1 cellular context compared by ENCODE assay signal in the genomic region with DNA sequence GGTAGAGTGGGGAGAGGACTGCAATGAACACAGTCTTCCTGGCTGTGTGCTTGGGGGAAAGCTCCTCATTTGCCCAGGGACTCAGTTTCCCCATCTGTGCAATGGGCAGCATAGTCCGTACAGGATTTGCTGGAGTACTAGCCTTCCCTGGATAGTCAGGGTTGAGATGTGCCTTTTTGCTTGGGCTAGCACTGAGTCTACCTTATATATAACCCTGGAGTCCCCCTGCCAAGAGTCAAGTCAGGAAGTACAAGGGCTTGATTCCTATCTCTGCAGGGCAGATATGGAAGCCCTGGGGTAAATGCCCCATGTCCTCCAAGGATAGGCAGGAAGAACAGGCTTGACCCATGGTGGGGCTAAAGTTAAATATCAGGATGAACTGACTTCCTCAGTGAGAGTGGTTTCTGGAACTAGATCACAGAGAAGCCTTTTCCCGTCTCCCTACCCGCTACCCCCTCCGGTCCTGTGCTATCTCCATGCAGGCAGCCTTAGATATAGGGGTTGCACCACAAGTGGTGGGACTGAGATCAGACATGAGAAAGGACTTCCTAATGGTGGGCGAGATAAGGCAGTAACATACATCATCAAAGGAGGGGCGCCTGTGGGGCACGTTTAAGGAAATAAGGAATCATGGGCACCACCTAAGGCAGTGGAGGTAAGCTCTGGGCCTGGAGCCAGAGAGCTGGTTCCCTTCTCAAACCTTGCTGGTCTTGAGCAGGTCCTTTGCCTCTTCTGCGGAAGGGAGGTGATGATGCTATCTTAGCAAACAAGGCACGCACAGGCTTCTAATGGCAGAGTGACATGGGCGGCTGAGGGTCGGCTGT.
TF ChIP-seq lines count a peak whose summit lies in the region.

No MANE protein-coding gene starts in this region.

TF ChIP-seq in K562, 482 proteins besides CTCF, POLR2A, EP300 and RAD21 (continued from another document and continues in another):
- TF ChIP-seq, protein P1, sequence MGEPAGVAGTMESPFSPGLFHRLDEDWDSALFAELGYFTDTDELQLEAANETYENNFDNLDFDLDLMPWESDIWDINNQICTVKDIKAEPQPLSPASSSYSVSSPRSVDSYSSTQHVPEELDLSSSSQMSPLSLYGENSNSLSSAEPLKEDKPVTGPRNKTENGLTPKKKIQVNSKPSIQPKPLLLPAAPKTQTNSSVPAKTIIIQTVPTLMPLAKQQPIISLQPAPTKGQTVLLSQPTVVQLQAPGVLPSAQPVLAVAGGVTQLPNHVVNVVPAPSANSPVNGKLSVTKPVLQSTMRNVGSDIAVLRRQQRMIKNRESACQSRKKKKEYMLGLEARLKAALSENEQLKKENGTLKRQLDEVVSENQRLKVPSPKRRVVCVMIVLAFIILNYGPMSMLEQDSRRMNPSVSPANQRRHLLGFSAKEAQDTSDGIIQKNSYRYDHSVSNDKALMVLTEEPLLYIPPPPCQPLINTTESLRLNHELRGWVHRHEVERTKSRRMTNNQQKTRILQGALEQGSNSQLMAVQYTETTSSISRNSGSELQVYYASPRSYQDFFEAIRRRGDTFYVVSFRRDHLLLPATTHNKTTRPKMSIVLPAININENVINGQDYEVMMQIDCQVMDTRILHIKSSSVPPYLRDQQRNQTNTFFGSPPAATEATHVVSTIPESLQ (CRISPR knock-in tag; IDR thresholded peaks at IDR 0.05), result 0 out of 2 replicates have a peak, but pooled peaks have one; percentile 53
- TF ChIP-seq LARP7 (IDR thresholded peaks at IDR 0.05) (no peak), TRIM24 (IDR thresholded peaks at IDR 0.05) (peak; percentile 82 to 91; a peak in 3 of 4 replicates), SMAD4 (CRISPR knock-in tag; conservative IDR thresholded peaks at IDR 0.05) (peak; percentile 78), ELF4 (CRISPR knock-in tag; IDR thresholded peaks at IDR 0.05) (peak; percentile 43; the same call in 1 of the 2 replicates), ZNF146 (CRISPR knock-in tag; IDR thresholded peaks at IDR 0.05; ENCODE audit: unreplicated experiment) (no peak), ZNF589 (CRISPR knock-in tag; IDR thresholded peaks at IDR 0.05; ENCODE audit: low read depth) (peak; percentile 72; the same call in 1 of the 2 replicates), CEBPB (tag; IDR thresholded peaks at IDR 0.05) (peak; percentile 88), KLF16 (IDR thresholded peaks at IDR 0.05) (peak; percentile 92), ZNF217 (CRISPR knock-in tag; IDR thresholded peaks at IDR 0.05) (no peak), MYNN (IDR thresholded peaks at IDR 0.05) (peak; percentile 88), MYNN (CRISPR knock-in tag; IDR thresholded peaks at IDR 0.05) (no peak), BHLHE40 (IDR thresholded peaks at IDR 0.05; ENCODE audit: low read length) (peak; percentile 89), ATF7 (IDR thresholded peaks at IDR 0.05) (peak; percentile 69), PHF8 (IDR thresholded peaks at IDR 0.05; ENCODE audit: borderline replicate concordance, low read length) (0 out of 2 replicates have a peak, but pooled peaks have one; percentile 7), CC2D1A (IDR thresholded peaks at IDR 0.05) (peak; percentile 84; the same call in 1 of the 2 replicates), ATF1 (CRISPR knock-in tag; IDR thresholded peaks at IDR 0.05) (no peak), ATF1 (tag; IDR thresholded peaks at IDR 0.05) (peak; percentile 74), BRD9 (IDR thresholded peaks at IDR 0.05; ENCODE audit: low read depth, partially characterized antibody) (peak; percentile 60), ZNF133 (CRISPR knock-in tag; IDR thresholded peaks at IDR 0.05) (peak; percentile 65; the same call in 1 of the 2 replicates), ZNF121 (CRISPR knock-in tag; conservative IDR thresholded peaks at IDR 0.05) (no peak), THRAP3 (IDR thresholded peaks at IDR 0.05; ENCODE audit: borderline replicate concordance) (no peak), CHD1 (IDR thresholded peaks at IDR 0.05; ENCODE audit: low read length) (no peak), ZC3H4 (CRISPR knock-in tag; IDR thresholded peaks at IDR 0.05; ENCODE audit: borderline replicate concordance) (no peak), ZNF696 (CRISPR knock-in tag; conservative IDR thresholded peaks at IDR 0.05) (0 out of 2 replicates have a peak, but pooled peaks have one; percentile 16), SMARCE1 (IDR thresholded peaks at IDR 0.05) (peak; percentile 90), SMAD1 (IDR thresholded peaks at IDR 0.05; ENCODE audit: low read depth, low read length, partially characterized antibody) (peak; percentile 36), PTBP1 (IDR thresholded peaks at IDR 0.05; ENCODE audit: low read depth, low read length) (peak; percentile 77; the same call in 1 of the 2 replicates), ETV6 (IDR thresholded peaks at IDR 0.05; ENCODE audit: borderline replicate concordance in 1 of 2, low read depth in 2 of 2, low read length in 1 of 2) (peak in 1 of 2 experiments; percentile 60; a peak in 2 of 4 replicates), ETV6 (CRISPR knock-in tag; IDR thresholded peaks at IDR 0.05; ENCODE audit: borderline replicate concordance) (no peak), RB1 (IDR thresholded peaks at IDR 0.05; ENCODE audit: low read depth) (no peak), ZNF77 (CRISPR knock-in tag; IDR thresholded peaks at IDR 0.05) (no peak), ERF (CRISPR knock-in tag; IDR thresholded peaks at IDR 0.05) (no peak), FOXA3 (CRISPR knock-in tag; conservative IDR thresholded peaks at IDR 0.05 in 1 of 2, IDR thresholded peaks at IDR 0.05 in 1 of 2) (no peak), ETV5 (CRISPR knock-in tag; IDR thresholded peaks at IDR 0.05; ENCODE audit: low read depth) (peak; percentile 89)
- TF ChIP-seq, protein P2, sequence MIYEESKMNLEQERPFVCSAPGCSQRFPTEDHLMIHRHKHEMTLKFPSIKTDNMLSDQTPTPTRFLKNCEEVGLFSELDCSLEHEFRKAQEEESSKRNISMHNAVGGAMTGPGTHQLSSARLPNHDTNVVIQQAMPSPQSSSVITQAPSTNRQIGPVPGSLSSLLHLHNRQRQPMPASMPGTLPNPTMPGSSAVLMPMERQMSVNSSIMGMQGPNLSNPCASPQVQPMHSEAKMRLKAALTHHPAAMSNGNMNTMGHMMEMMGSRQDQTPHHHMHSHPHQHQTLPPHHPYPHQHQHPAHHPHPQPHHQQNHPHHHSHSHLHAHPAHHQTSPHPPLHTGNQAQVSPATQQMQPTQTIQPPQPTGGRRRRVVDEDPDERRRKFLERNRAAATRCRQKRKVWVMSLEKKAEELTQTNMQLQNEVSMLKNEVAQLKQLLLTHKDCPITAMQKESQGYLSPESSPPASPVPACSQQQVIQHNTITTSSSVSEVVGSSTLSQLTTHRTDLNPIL (CRISPR knock-in tag; IDR thresholded peaks at IDR 0.05), result no peak
- TF ChIP-seq, protein P3, sequence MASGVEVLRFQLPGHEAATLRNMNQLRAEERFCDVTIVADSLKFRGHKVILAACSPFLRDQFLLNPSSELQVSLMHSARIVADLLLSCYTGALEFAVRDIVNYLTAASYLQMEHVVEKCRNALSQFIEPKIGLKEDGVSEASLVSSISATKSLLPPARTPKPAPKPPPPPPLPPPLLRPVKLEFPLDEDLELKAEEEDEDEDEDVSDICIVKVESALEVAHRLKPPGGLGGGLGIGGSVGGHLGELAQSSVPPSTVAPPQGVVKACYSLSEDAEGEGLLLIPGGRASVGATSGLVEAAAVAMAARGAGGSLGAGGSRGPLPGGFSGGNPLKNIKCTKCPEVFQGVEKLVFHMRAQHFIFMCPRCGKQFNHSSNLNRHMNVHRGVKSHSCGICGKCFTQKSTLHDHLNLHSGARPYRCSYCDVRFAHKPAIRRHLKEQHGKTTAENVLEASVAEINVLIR (CRISPR knock-in tag; IDR thresholded peaks at IDR 0.05), result no peak
- TF ChIP-seq, protein P4, sequence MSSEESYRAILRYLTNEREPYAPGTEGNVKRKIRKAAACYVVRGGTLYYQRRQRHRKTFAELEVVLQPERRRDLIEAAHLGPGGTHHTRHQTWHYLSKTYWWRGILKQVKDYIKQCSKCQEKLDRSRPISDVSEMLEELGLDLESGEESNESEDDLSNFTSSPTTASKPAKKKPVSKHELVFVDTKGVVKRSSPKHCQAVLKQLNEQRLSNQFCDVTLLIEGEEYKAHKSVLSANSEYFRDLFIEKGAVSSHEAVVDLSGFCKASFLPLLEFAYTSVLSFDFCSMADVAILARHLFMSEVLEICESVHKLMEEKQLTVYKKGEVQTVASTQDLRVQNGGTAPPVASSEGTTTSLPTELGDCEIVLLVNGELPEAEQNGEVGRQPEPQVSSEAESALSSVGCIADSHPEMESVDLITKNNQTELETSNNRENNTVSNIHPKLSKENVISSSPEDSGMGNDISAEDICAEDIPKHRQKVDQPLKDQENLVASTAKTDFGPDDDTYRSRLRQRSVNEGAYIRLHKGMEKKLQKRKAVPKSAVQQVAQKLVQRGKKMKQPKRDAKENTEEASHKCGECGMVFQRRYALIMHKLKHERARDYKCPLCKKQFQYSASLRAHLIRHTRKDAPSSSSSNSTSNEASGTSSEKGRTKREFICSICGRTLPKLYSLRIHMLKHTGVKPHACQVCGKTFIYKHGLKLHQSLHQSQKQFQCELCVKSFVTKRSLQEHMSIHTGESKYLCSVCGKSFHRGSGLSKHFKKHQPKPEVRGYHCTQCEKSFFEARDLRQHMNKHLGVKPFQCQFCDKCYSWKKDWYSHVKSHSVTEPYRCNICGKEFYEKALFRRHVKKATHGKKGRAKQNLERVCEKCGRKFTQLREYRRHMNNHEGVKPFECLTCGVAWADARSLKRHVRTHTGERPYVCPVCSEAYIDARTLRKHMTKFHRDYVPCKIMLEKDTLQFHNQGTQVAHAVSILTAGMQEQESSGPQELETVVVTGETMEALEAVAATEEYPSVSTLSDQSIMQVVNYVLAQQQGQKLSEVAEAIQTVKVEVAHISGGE (CRISPR knock-in tag; IDR thresholded peaks at IDR 0.05), result peak in 1 of 3 experiments; percentile 76; a peak in 2 of 6 replicates
- TF ChIP-seq, protein P5, sequence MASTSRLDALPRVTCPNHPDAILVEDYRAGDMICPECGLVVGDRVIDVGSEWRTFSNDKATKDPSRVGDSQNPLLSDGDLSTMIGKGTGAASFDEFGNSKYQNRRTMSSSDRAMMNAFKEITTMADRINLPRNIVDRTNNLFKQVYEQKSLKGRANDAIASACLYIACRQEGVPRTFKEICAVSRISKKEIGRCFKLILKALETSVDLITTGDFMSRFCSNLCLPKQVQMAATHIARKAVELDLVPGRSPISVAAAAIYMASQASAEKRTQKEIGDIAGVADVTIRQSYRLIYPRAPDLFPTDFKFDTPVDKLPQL (IDR thresholded peaks at IDR 0.05; ENCODE audit: extremely low read depth, insufficient read length), result no peak
- TF ChIP-seq, protein P6, sequence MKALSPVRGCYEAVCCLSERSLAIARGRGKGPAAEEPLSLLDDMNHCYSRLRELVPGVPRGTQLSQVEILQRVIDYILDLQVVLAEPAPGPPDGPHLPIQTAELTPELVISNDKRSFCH (CRISPR knock-in tag; IDR thresholded peaks at IDR 0.05), result no peak
- TF ChIP-seq, protein P6 (tag; IDR thresholded peaks at IDR 0.05), result peak; percentile 54; the same call in 1 of the 2 replicates
- TF ChIP-seq, protein P7, sequence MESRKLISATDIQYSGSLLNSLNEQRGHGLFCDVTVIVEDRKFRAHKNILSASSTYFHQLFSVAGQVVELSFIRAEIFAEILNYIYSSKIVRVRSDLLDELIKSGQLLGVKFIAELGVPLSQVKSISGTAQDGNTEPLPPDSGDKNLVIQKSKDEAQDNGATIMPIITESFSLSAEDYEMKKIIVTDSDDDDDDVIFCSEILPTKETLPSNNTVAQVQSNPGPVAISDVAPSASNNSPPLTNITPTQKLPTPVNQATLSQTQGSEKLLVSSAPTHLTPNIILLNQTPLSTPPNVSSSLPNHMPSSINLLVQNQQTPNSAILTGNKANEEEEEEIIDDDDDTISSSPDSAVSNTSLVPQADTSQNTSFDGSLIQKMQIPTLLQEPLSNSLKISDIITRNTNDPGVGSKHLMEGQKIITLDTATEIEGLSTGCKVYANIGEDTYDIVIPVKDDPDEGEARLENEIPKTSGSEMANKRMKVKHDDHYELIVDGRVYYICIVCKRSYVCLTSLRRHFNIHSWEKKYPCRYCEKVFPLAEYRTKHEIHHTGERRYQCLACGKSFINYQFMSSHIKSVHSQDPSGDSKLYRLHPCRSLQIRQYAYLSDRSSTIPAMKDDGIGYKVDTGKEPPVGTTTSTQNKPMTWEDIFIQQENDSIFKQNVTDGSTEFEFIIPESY (CRISPR knock-in tag; IDR thresholded peaks at IDR 0.05), result no peak
- TF ChIP-seq, protein P8, sequence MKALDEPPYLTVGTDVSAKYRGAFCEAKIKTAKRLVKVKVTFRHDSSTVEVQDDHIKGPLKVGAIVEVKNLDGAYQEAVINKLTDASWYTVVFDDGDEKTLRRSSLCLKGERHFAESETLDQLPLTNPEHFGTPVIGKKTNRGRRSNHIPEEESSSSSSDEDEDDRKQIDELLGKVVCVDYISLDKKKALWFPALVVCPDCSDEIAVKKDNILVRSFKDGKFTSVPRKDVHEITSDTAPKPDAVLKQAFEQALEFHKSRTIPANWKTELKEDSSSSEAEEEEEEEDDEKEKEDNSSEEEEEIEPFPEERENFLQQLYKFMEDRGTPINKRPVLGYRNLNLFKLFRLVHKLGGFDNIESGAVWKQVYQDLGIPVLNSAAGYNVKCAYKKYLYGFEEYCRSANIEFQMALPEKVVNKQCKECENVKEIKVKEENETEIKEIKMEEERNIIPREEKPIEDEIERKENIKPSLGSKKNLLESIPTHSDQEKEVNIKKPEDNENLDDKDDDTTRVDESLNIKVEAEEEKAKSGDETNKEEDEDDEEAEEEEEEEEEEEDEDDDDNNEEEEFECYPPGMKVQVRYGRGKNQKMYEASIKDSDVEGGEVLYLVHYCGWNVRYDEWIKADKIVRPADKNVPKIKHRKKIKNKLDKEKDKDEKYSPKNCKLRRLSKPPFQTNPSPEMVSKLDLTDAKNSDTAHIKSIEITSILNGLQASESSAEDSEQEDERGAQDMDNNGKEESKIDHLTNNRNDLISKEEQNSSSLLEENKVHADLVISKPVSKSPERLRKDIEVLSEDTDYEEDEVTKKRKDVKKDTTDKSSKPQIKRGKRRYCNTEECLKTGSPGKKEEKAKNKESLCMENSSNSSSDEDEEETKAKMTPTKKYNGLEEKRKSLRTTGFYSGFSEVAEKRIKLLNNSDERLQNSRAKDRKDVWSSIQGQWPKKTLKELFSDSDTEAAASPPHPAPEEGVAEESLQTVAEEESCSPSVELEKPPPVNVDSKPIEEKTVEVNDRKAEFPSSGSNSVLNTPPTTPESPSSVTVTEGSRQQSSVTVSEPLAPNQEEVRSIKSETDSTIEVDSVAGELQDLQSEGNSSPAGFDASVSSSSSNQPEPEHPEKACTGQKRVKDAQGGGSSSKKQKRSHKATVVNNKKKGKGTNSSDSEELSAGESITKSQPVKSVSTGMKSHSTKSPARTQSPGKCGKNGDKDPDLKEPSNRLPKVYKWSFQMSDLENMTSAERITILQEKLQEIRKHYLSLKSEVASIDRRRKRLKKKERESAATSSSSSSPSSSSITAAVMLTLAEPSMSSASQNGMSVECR (CRISPR knock-in tag; IDR thresholded peaks at IDR 0.05), result no peak
- TF ChIP-seq, protein P9, sequence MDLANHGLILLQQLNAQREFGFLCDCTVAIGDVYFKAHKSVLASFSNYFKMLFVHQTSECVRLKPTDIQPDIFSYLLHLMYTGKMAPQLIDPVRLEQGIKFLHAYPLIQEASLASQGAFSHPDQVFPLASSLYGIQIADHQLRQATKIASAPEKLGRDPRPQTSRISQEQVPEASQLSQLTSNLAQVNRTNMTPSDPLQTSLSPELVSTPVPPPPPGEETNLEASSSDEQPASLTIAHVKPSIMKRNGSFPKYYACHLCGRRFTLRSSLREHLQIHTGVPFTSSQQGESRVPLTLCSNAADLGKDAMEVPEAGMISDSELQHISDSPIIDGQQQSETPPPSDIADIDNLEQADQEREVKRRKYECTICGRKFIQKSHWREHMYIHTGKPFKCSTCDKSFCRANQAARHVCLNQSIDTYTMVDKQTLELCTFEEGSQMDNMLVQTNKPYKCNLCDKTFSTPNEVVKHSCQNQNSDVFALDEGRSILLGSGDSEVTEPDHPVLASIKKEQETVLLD (IDR thresholded peaks at IDR 0.05), result peak; percentile 79; the same call in 1 of the 2 replicates
